8 cellular contexts compared by ENCODE assay signal in the genomic region with DNA sequence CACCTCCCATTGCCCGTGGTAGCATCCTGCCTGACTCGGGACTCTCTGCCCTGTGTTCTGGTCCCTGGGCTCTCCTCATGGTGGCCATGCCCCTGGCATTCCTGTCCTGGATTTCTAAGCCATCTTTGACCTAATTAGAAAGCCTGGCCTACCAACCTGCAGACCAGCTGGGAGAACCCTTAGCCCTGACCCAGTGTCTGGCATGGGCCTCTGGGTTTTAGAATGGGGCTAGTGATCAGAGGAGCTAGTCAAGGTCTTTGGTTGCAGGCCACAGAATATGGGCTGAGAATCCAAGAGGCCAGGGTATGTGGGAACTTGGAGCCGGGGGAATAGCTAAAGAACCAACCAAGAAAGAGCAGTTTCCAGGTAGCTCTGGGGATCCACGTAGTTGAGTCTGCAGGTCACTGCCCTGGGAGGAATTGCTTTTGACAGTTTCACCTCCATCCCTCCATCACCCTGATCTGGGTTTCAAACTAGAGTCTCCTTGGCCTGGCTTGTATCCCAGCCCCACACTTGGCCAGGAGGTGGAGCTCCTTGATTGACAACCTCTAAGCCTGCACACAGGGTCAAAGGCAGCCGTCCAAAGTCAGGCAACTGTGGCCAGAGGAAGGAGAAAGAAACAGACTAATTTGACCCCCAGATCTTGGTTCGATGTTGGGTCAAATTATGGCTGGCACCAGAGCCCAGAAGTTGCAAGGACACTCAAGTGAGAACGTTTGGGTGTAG.
DNase-seq lines count a peak whose midpoint lies in the region; ATAC-seq lines count a peak whose summit lies in the region.

No MANE protein-coding gene starts in this region.

- ATAC-seq in HG03025 (IDR thresholded peaks at IDR 0.05; ENCODE audit: low FRiP score, unreplicated experiment) = no peak
- no peak for ATAC-seq in GM21786 (IDR thresholded peaks at IDR 0.05; ENCODE audit: unreplicated experiment)

- no peak overlapping the region for H3K4me3 Mint-ChIP-seq in activated T-cell treated with anti-CD3 and anti-CD28 coated beads, Interleukin-2, amount 50 U/mL, for 24 hours

- peak; percentile 19 for DNase-seq in NCI-H510A treated with DMSO at 0.1 percent for 48 hours (lab: John Stamatoyannopoulos, UW)
- DNase-seq in NCI-H510A (lab: John Stamatoyannopoulos, UW) = no peak
- peak; percentile 24 for DNase-seq in NCI-H748 treated with DMSO at 0.1 percent for 48 hours (lab: John Stamatoyannopoulos, UW)
- DNase-seq in activated T-cell treated with anti-CD3 and anti-CD28 coated beads, Interleukin-2, amount 50 U/mL, for 24 hours = peak; percentile 65
- DNase-seq in globus pallidus (ENCODE audit: low spot score) = peak; percentile 80
- peak; percentile 78 for DNase-seq in pons (ENCODE audit: low spot score)

- H3K4me1 Mint-ChIP-seq in activated T-cell treated with anti-CD3 and anti-CD28 coated beads, Interleukin-2, amount 50 U/mL, for 24 hours (ENCODE audit: low read depth) = peaks cover 27% of the 10 kb centered on the region

- H3K36me3 Mint-ChIP-seq in activated T-cell treated with anti-CD3 and anti-CD28 coated beads, Interleukin-2, amount 50 U/mL, for 24 hours (ENCODE audit: low read depth) = no peaks in the 10 kb centered on the region

- H3K27ac Mint-ChIP-seq in activated T-cell treated with anti-CD3 and anti-CD28 coated beads, Interleukin-2, amount 50 U/mL, for 24 hours = no peak overlapping the region

- H3K27me3 Mint-ChIP-seq in activated T-cell treated with anti-CD3 and anti-CD28 coated beads, Interleukin-2, amount 50 U/mL, for 24 hours = no peaks in the 10 kb centered on the region

- no peaks in the 10 kb centered on the region for H3K9me3 Mint-ChIP-seq in activated T-cell treated with anti-CD3 and anti-CD28 coated beads, Interleukin-2, amount 50 U/mL, for 24 hours
